8 cellular contexts compared by ENCODE assay signal in the genomic region with DNA sequence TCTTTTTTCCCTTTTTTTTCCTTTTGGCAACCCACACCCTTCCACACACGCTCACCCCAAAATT. TPM values are rescaled to one million over a fixed set of nuclear protein-coding genes. Genes with fewer than 3 reads are reported as not detected.
A peak's percentile ranks its signal among the peaks of the same experiment; 100 is the strongest.
DNase-seq lines count a peak whose midpoint lies in the region; ATAC-seq and TF ChIP-seq lines count a peak whose summit lies in the region.

A gene (plus strand): TSS at position 21 of the 64 bp plus-strand sequence. CDS start 197 bp downstream, outside the sequence.

- H3K36me3 Mint-ChIP-seq in activated T-cell treated with anti-CD3 and anti-CD28 coated beads, Interleukin-2, amount 50 U/mL, for 72 hours (ENCODE audit: insufficient read depth in 2 of 2), result peaks cover 0 to 2% of the 10 kb centered on the region in 2 donors

- intact Hi-C loops in colonic mucosa (cut with DNase I), result loop anchor here (10.0 kb wide), 1 partner anchor 72 kb away; no protein-coding TSS in a partner anchor

- H3K4me1 ChIP-seq in colonic mucosa (peaks cover 4% of the 10 kb centered on the region), mesodermal cell (ENCODE audit: control insufficient read depth, insufficient read depth, low read length, poor library complexity, severe bottlenecking) (peaks cover 18% of the 10 kb centered on the region)

- no CpG with 5 or more reads among the region's 1 CpG for WGBS in mesodermal cell (ENCODE audit: insufficient coverage in 2 of 2), 2 experiments

- no peaks in the 10 kb centered on the region for H3K27me3 Mint-ChIP-seq in activated T-cell treated with anti-CD3 and anti-CD28 coated beads, Interleukin-2, amount 50 U/mL, for 72 hours (ENCODE audit: low read depth)

- H3K4me1 Mint-ChIP-seq in activated T-cell treated with anti-CD3 and anti-CD28 coated beads, Interleukin-2, amount 50 U/mL, for 72 hours (ENCODE audit: low read depth), result peaks cover 77% of the 10 kb centered on the region

- H3K4me3 ChIP-seq in colonic mucosa (peak within 1 kb of the TSS; percentile 84), mesodermal cell (ENCODE audit: extremely low read depth, insufficient read depth, low read length, poor library complexity, severe bottlenecking) (peak within 1 kb of the TSS; percentile 73)

- peak within 1 kb of the TSS; percentile 87 to 89 for H3K4me3 Mint-ChIP-seq in activated T-cell treated with anti-CD3 and anti-CD28 coated beads, Interleukin-2, amount 50 U/mL, for 72 hours

- H3K9me3 ChIP-seq in colonic mucosa, result no peaks in the 10 kb centered on the region
- H3K9me3 ChIP-seq in mesodermal cell (ENCODE audit: control insufficient read depth, low read length), result no peaks in the 10 kb centered on the region

- DNase-seq in activated T-cell treated with anti-CD3 and anti-CD28 coated beads, Interleukin-2, amount 50 U/mL, for 72 hours, result no peak
- no peak for DNase-seq in activated T-cell treated with anti-CD3 and anti-CD28 coated beads, Interleukin-2, amount 50 U/mL, for 1 hour
- DNase-seq in colonic mucosa (no peak), ureter (ENCODE audit: low spot score) (no peak), NCI-H2107 (lab: John Stamatoyannopoulos, UW) (no peak)

- H3K36me3 ChIP-seq in colonic mucosa (no peaks in the 10 kb centered on the region), mesodermal cell (ENCODE audit: control insufficient read depth, insufficient read depth, low read length) (peaks cover 24% of the 10 kb centered on the region)

- peaks cover 0 to 5% of the 10 kb centered on the region in 2 donors for H3K9me3 Mint-ChIP-seq in activated T-cell treated with anti-CD3 and anti-CD28 coated beads, Interleukin-2, amount 50 U/mL, for 72 hours

- H3K27me3 ChIP-seq in colonic mucosa, result no peaks in the 10 kb centered on the region

- H3K27ac ChIP-seq in colonic mucosa, result peak within 1 kb of the TSS; percentile 84
- H3K27ac ChIP-seq in mesodermal cell (ENCODE audit: low read depth, low read length, severe bottlenecking), result peak within 1 kb of the TSS; percentile 44

- H3K9ac ChIP-seq in colonic mucosa (ENCODE audit: low read depth in 2 of 2, low read length in 2 of 2), result peak within 1 kb of the TSS; percentile 63 to 86

- peak within 1 kb of the TSS; percentile 89 for H3K27ac Mint-ChIP-seq in activated T-cell treated with anti-CD3 and anti-CD28 coated beads, Interleukin-2, amount 50 U/mL, for 72 hours

- ATAC-seq in activated T-cell treated with anti-CD3 and anti-CD28 coated beads, Interleukin-2, amount 50 U/mL, for 72 hours (replicated peaks in 1 of 2), result no peak
- ATAC-seq in HG03045 (IDR thresholded peaks at IDR 0.05; ENCODE audit: unreplicated experiment) (no peak), HG03565 (IDR thresholded peaks at IDR 0.05; ENCODE audit: unreplicated experiment) (no peak)

- TF ChIP-seq CTCF in colonic mucosa (IDR thresholded peaks at IDR 0.05), result no peak

RNA-seq across cellular contexts. Expression of the gene that starts here (rescaled TPM):
- 10 to 100 TPM in 1 of 2 donors, 1 to 10 TPM in 1; 10.0 to 11.7 TPM for total RNA-seq in activated T-cell treated with anti-CD3 and anti-CD28 coated beads, Interleukin-2, amount 50 U/mL, for 72 hours
- total RNA-seq in colonic mucosa (10 to 100 TPM; 17.2 to 20.9 TPM), ureter (36.0 TPM)
- 27.1 TPM for polyA plus RNA-seq in mesodermal cell (2013, experiment 1 of 2)
- 28.0 TPM for polyA plus RNA-seq in mesodermal cell (2013, experiment 2 of 2)
